Comparison of ENCODE assay signal across 1 cellular context in the genomic region with DNA sequence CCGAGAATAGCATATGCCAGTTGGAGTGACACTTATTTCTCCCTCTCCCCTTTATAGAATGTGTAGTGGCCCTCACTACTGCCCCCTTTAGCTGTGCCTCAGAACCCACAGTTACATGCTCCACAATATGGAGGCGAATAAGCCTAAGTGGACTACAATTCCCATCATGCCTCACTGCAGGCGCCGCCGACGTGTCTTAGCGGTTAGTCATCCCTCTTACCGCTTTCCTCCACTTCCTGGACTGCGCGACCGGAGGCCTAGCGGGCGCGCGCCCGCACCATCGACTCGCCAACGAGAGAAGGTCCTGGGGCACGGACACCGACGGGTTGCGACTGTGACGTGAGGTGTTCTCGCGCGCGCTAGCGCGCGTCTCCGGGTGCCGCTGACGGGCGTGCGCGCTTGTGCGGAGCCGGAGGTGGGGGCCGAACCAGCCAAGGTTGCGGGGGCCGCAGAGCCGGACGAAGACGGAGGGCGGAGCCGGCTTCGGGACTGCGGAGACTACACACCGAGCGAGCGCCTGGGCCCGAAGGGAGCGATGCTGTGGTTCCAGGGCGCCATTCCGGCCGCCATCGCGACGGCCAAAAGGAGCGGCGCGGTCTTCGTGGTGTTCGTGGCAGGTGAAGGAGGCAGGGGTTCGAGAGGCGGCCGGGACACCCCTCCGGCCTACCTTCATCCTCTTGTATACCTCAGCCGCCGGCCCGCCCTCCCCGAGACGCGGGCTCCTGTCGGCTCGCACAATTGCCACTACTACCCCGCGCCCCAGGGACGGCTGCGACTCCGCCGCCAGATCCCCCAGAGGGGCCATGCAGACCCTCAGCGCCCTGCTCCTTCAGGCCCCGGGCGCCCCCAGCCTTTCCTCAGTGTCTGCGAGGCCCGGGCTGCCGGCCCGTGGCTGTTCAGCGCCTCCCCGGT.
A peak's percentile ranks its signal among the peaks of the same experiment; 100 is the strongest.
TF ChIP-seq lines count a peak whose summit lies in the region.

A gene with protein sequence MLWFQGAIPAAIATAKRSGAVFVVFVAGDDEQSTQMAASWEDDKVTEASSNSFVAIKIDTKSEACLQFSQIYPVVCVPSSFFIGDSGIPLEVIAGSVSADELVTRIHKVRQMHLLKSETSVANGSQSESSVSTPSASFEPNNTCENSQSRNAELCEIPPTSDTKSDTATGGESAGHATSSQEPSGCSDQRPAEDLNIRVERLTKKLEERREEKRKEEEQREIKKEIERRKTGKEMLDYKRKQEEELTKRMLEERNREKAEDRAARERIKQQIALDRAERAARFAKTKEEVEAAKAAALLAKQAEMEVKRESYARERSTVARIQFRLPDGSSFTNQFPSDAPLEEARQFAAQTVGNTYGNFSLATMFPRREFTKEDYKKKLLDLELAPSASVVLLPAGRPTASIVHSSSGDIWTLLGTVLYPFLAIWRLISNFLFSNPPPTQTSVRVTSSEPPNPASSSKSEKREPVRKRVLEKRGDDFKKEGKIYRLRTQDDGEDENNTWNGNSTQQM (plus strand): TSS at position 461 of the 912 bp plus-strand sequence. CDS start 75 bp downstream, at position 536.

TF ChIP-seq in HepG2, 621 proteins besides CTCF, POLR2A, EP300 and RAD21 (continued from another document and continues in another):
- peak; percentile 75; the same call in 1 of the 2 replicates for TF ChIP-seq CBX5 (CRISPR knock-in tag; IDR thresholded peaks at IDR 0.05; ENCODE audit: borderline replicate concordance)
- TF ChIP-seq ZNF30 (CRISPR knock-in tag; IDR thresholded peaks at IDR 0.05), result peak; percentile 88; the same call in 1 of the 2 replicates
- TF ChIP-seq, protein P1, sequence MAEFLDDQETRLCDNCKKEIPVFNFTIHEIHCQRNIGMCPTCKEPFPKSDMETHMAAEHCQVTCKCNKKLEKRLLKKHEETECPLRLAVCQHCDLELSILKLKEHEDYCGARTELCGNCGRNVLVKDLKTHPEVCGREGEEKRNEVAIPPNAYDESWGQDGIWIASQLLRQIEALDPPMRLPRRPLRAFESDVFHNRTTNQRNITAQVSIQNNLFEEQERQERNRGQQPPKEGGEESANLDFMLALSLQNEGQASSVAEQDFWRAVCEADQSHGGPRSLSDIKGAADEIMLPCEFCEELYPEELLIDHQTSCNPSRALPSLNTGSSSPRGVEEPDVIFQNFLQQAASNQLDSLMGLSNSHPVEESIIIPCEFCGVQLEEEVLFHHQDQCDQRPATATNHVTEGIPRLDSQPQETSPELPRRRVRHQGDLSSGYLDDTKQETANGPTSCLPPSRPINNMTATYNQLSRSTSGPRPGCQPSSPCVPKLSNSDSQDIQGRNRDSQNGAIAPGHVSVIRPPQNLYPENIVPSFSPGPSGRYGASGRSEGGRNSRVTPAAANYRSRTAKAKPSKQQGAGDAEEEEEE (CRISPR knock-in tag; IDR thresholded peaks at IDR 0.05; ENCODE audit: borderline replicate concordance), result peak; percentile 43; the same call in 1 of the 2 replicates
- TF ChIP-seq, protein P2, sequence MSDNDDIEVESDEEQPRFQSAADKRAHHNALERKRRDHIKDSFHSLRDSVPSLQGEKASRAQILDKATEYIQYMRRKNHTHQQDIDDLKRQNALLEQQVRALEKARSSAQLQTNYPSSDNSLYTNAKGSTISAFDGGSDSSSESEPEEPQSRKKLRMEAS (IDR thresholded peaks at IDR 0.05), result peak; percentile 75
- no peak for TF ChIP-seq ZNF10 (CRISPR knock-in tag; IDR thresholded peaks at IDR 0.05; ENCODE audit: borderline replicate concordance, low read depth)
- no peak for TF ChIP-seq ARNT (IDR thresholded peaks at IDR 0.05)
- 0 out of 2 replicates have a peak, but pooled peaks have one; percentile 20 for TF ChIP-seq ZSCAN22 (CRISPR knock-in tag; IDR thresholded peaks at IDR 0.05)
- TF ChIP-seq, protein P3, sequence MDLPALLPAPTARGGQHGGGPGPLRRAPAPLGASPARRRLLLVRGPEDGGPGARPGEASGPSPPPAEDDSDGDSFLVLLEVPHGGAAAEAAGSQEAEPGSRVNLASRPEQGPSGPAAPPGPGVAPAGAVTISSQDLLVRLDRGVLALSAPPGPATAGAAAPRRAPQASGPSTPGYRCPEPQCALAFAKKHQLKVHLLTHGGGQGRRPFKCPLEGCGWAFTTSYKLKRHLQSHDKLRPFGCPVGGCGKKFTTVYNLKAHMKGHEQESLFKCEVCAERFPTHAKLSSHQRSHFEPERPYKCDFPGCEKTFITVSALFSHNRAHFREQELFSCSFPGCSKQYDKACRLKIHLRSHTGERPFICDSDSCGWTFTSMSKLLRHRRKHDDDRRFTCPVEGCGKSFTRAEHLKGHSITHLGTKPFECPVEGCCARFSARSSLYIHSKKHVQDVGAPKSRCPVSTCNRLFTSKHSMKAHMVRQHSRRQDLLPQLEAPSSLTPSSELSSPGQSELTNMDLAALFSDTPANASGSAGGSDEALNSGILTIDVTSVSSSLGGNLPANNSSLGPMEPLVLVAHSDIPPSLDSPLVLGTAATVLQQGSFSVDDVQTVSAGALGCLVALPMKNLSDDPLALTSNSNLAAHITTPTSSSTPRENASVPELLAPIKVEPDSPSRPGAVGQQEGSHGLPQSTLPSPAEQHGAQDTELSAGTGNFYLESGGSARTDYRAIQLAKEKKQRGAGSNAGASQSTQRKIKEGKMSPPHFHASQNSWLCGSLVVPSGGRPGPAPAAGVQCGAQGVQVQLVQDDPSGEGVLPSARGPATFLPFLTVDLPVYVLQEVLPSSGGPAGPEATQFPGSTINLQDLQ (CRISPR knock-in tag; IDR thresholded peaks at IDR 0.05), result no peak
- TF ChIP-seq DPF2 (CRISPR knock-in tag; IDR thresholded peaks at IDR 0.05; ENCODE audit: borderline replicate concordance, low read depth), result no peak
- no peak; the same call in 1 of the 2 replicates for TF ChIP-seq ZNF569 (CRISPR knock-in tag; IDR thresholded peaks at IDR 0.05; ENCODE audit: borderline replicate concordance)
- peak; percentile 94 for TF ChIP-seq SNAI1 (CRISPR knock-in tag; IDR thresholded peaks at IDR 0.05; ENCODE audit: borderline replicate concordance)
- TF ChIP-seq SP5 (CRISPR knock-in tag; IDR thresholded peaks at IDR 0.05; ENCODE audit: borderline replicate concordance, low read depth), result peak; percentile 85
- TF ChIP-seq CAMTA2 (CRISPR knock-in tag; IDR thresholded peaks at IDR 0.05; ENCODE audit: borderline replicate concordance), result no peak
- TF ChIP-seq, protein P4, sequence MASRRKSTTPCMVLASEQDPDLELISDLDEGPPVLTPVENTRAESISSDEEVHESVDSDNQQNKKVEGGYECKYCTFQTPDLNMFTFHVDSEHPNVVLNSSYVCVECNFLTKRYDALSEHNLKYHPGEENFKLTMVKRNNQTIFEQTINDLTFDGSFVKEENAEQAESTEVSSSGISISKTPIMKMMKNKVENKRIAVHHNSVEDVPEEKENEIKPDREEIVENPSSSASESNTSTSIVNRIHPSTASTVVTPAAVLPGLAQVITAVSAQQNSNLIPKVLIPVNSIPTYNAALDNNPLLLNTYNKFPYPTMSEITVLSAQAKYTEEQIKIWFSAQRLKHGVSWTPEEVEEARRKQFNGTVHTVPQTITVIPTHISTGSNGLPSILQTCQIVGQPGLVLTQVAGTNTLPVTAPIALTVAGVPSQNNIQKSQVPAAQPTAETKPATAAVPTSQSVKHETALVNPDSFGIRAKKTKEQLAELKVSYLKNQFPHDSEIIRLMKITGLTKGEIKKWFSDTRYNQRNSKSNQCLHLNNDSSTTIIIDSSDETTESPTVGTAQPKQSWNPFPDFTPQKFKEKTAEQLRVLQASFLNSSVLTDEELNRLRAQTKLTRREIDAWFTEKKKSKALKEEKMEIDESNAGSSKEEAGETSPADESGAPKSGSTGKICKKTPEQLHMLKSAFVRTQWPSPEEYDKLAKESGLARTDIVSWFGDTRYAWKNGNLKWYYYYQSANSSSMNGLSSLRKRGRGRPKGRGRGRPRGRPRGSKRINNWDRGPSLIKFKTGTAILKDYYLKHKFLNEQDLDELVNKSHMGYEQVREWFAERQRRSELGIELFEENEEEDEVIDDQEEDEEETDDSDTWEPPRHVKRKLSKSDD (CRISPR knock-in tag; IDR thresholded peaks at IDR 0.05; ENCODE audit: low read depth), result peak; percentile 80
- TF ChIP-seq HDAC1 (CRISPR knock-in tag; IDR thresholded peaks at IDR 0.05), result peak; percentile 48
- TF ChIP-seq, protein P5, sequence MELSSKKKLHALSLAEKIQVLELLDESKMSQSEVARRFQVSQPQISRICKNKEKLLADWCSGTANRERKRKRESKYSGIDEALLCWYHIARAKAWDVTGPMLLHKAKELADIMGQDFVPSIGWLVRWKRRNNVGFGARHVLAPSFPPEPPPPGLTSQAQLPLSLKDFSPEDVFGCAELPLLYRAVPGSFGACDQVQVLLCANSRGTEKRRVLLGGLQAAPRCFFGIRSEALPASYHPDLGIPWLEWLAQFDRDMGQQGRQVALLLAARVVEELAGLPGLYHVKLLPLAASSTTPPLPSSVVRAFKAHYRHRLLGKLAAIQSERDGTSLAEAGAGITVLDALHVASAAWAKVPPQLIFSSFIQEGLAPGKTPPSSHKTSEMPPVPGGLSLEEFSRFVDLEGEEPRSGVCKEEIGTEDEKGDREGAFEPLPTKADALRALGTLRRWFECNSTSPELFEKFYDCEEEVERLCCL (CRISPR knock-in tag; IDR thresholded peaks at IDR 0.05; ENCODE audit: borderline replicate concordance), result no peak
- TF ChIP-seq ZNF350 (CRISPR knock-in tag; IDR thresholded peaks at IDR 0.05; ENCODE audit: borderline replicate concordance, low read depth), result peak; percentile 93
- TF ChIP-seq TAF1 (CRISPR knock-in tag; IDR thresholded peaks at IDR 0.05), result peak; percentile 95
- TF ChIP-seq REPIN1 (CRISPR knock-in tag; IDR thresholded peaks at IDR 0.05; ENCODE audit: borderline replicate concordance, low read depth), result peak; percentile 88
- no peak for TF ChIP-seq ZFYVE20 (CRISPR knock-in tag; IDR thresholded peaks at IDR 0.05; ENCODE audit: borderline replicate concordance, low read depth)
- peak; percentile 84 for TF ChIP-seq KLF12 (CRISPR knock-in tag; IDR thresholded peaks at IDR 0.05; ENCODE audit: borderline replicate concordance)
- no peak for TF ChIP-seq ZNF292 (CRISPR knock-in tag; IDR thresholded peaks at IDR 0.05; ENCODE audit: borderline replicate concordance, low read depth)
- TF ChIP-seq, protein P6, sequence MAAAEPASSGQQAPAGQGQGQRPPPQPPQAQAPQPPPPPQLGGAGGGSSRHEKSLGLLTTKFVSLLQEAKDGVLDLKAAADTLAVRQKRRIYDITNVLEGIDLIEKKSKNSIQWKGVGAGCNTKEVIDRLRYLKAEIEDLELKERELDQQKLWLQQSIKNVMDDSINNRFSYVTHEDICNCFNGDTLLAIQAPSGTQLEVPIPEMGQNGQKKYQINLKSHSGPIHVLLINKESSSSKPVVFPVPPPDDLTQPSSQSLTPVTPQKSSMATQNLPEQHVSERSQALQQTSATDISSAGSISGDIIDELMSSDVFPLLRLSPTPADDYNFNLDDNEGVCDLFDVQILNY (CRISPR knock-in tag; conservative IDR thresholded peaks at IDR 0.05), result no peak
- no peak for TF ChIP-seq RFX1 (IDR thresholded peaks at IDR 0.05)
- peak; percentile 95; the same call in 1 of the 2 replicates for TF ChIP-seq NFKB2 (CRISPR knock-in tag; IDR thresholded peaks at IDR 0.05; ENCODE audit: borderline replicate concordance)
- no peak for TF ChIP-seq ZC3H4 (CRISPR knock-in tag; IDR thresholded peaks at IDR 0.05; ENCODE audit: borderline replicate concordance)
- peak; percentile 72; the same call in 1 of the 2 replicates for TF ChIP-seq ESRRA (CRISPR knock-in tag; IDR thresholded peaks at IDR 0.05; ENCODE audit: low read depth)
- TF ChIP-seq ZNF124 (CRISPR knock-in tag; IDR thresholded peaks at IDR 0.05), result peak; percentile 17; the same call in 1 of the 2 replicates
- no peak for TF ChIP-seq NFIB (CRISPR knock-in tag; IDR thresholded peaks at IDR 0.05; ENCODE audit: borderline replicate concordance)
- TF ChIP-seq RBFOX2 (IDR thresholded peaks at IDR 0.05; ENCODE audit: low read depth, low read length), result peak; percentile 99
- TF ChIP-seq SOX13 (IDR thresholded peaks at IDR 0.05), result no peak
- TF ChIP-seq SOX13 (CRISPR knock-in tag; conservative IDR thresholded peaks at IDR 0.05 in 1 of 2, IDR thresholded peaks at IDR 0.05 in 1 of 2), result no peak; a peak in 1 of 4 replicates
- TF ChIP-seq, protein P7, sequence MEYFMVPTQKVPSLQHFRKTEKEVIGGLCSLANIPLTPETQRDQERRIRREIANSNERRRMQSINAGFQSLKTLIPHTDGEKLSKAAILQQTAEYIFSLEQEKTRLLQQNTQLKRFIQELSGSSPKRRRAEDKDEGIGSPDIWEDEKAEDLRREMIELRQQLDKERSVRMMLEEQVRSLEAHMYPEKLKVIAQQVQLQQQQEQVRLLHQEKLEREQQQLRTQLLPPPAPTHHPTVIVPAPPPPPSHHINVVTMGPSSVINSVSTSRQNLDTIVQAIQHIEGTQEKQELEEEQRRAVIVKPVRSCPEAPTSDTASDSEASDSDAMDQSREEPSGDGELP (IDR thresholded peaks at IDR 0.05; ENCODE audit: borderline replicate concordance, low read depth), result no peak; the same call in 1 of the 2 replicates
- peak; percentile 96; the same call in 1 of the 2 replicates for TF ChIP-seq CHD4 (IDR thresholded peaks at IDR 0.05; ENCODE audit: borderline replicate concordance, low read length)
- TF ChIP-seq, protein P8, sequence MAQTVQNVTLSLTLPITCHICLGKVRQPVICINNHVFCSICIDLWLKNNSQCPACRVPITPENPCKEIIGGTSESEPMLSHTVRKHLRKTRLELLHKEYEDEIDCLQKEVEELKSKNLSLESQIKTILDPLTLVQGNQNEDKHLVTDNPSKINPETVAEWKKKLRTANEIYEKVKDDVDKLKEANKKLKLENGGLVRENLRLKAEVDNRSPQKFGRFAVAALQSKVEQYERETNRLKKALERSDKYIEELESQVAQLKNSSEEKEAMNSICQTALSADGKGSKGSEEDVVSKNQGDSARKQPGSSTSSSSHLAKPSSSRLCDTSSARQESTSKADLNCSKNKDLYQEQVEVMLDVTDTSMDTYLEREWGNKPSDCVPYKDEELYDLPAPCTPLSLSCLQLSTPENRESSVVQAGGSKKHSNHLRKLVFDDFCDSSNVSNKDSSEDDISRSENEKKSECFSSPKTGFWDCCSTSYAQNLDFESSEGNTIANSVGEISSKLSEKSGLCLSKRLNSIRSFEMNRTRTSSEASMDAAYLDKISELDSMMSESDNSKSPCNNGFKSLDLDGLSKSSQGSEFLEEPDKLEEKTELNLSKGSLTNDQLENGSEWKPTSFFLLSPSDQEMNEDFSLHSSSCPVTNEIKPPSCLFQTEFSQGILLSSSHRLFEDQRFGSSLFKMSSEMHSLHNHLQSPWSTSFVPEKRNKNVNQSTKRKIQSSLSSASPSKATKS (CRISPR knock-in tag; IDR thresholded peaks at IDR 0.05), result no peak; the same call in 1 of the 2 replicates
- TF ChIP-seq KLF13 (CRISPR knock-in tag; IDR thresholded peaks at IDR 0.05), result no peak; the same call in 1 of the 2 replicates
- peak; percentile 94; the same call in 1 of the 2 replicates for TF ChIP-seq HOXA5 (CRISPR knock-in tag; IDR thresholded peaks at IDR 0.05)
- TF ChIP-seq POGZ (CRISPR knock-in tag; IDR thresholded peaks at IDR 0.05), result peak; percentile 96
- no peak; the same call in 1 of the 2 replicates for TF ChIP-seq ZFAT (CRISPR knock-in tag; conservative IDR thresholded peaks at IDR 0.05)
- no peak for TF ChIP-seq ZNF674 (CRISPR knock-in tag; IDR thresholded peaks at IDR 0.05; ENCODE audit: low read depth)
